8 cellular contexts compared by ENCODE assay signal in genomic region chr15:94670436-94671034, GRCh38.
A peak's percentile ranks its signal among the peaks of the same experiment; 100 is the strongest.
DNase-seq lines count a peak whose midpoint lies in the region; ATAC-seq and TF ChIP-seq lines count a peak whose summit lies in the region.

No MANE protein-coding gene starts in this region.

- TF ChIP-seq POLR2A in transverse colon (IDR thresholded peaks at IDR 0.05) (no peak), GM18505 (IDR thresholded peaks at IDR 0.05; ENCODE audit: borderline replicate concordance, extremely low read depth, insufficient read depth, insufficient read length) (no peak)

- H3K9me3 ChIP-seq in transverse colon, result no peaks in the 10 kb centered on the region

- in situ Hi-C loops in transverse colon (cut with MboI; ENCODE audit: low pct_ligation_motif_present in 1 of 4, low pct_unique_long_range_greater_than_20kb in 1 of 4, low sequenced_read_pairs in 3 of 4), result loop anchor here in 3 of 4 donors (10.0 to 25.0 kb wide), 2 partner anchors 624 to 1717 kb away; no protein-coding TSS in a partner anchor

- 0% methylated on average over 3 of the region's 3 CpGs for WGBS in transverse colon (ENCODE audit: low coverage in 1 of 2), 2 donors

- no peak overlapping the region for H3K27ac Mint-ChIP-seq in immature natural killer cell

- no peaks in the 10 kb centered on the region for H3K27me3 ChIP-seq in transverse colon

- H3K4me1 ChIP-seq in transverse colon, result peaks cover 0 to 6% (median 0%) of the 10 kb centered on the region in 4 donors

- ATAC-seq in GM18505 (IDR thresholded peaks at IDR 0.05; ENCODE audit: unreplicated experiment) (no peak), GM21360 (IDR thresholded peaks at IDR 0.05; ENCODE audit: unreplicated experiment) (no peak)

- TF ChIP-seq CTCF in 22Rv1 (IDR thresholded peaks at IDR 0.05) (peak; percentile 82), GM12872 (IDR thresholded peaks at IDR 0.05; ENCODE audit: insufficient read depth, low read depth, low read length) (peak; percentile 44; the same call in 2 of the 3 replicates), transverse colon (IDR thresholded peaks at IDR 0.05) (peak; percentile 66 to 76 (median 70))

- H3K27me3 Mint-ChIP-seq in immature natural killer cell (ENCODE audit: low read depth in 3 of 3), result peaks cover 6 to 10% (median 9%) of the 10 kb centered on the region in 3 donors

- H3K27ac ChIP-seq in 22Rv1 (no peak overlapping the region), transverse colon (peak overlapping the region in 1 of 4 donors; percentile 32)

- no peak overlapping the region for H3K4me3 ChIP-seq in transverse colon

- H3K4me1 Mint-ChIP-seq in immature natural killer cell, result no peaks in the 10 kb centered on the region

- H3K36me3 ChIP-seq in transverse colon, result no peaks in the 10 kb centered on the region

- intact Hi-C loops in transverse colon (cut with DNase I; ENCODE audit: low total_unique reads), result no loop called here

- no peak overlapping the region for H3K4me3 Mint-ChIP-seq in immature natural killer cell

- no peak for TF ChIP-seq EP300 in transverse colon (IDR thresholded peaks at IDR 0.05; ENCODE audit: low read depth)

- DNase-seq in NCI-H1048 (lab: John Stamatoyannopoulos, UW), result peak; percentile 7
- DNase-seq in amniotic stem cell (lab: John Stamatoyannopoulos, UW), result peak; percentile 4
- DNase-seq in immature natural killer cell, result peak in 2 of 3 donors; percentile 7 to 14
- no peak for DNase-seq in transverse colon

- no peaks in the 10 kb centered on the region for H3K36me3 Mint-ChIP-seq in immature natural killer cell

- H3K9me3 Mint-ChIP-seq in immature natural killer cell, result no peaks in the 10 kb centered on the region
